1 cellular context compared by ENCODE assay signal in genomic region chr11:62432695-62433094, GRCh38.
TF ChIP-seq lines count a peak whose summit lies in the region.

No MANE protein-coding gene starts in this region.

TF ChIP-seq in GM23338, 12 proteins besides CTCF, POLR2A, EP300 and RAD21 (continued from another document):
- TF ChIP-seq ZNF462 (CRISPR knock-in tag; IDR thresholded peaks at IDR 0.05) (no peak), EZH2 (IDR thresholded peaks at IDR 0.05; ENCODE audit: low read depth, unreplicated experiment) (no peak), ZNF331 (CRISPR knock-in tag; IDR thresholded peaks at IDR 0.05; ENCODE audit: low read depth) (no peak), NANOG (IDR thresholded peaks at IDR 0.05; ENCODE audit: borderline replicate concordance) (no peak), REST (IDR thresholded peaks at IDR 0.05; ENCODE audit: unreplicated experiment) (no peak), POLR2AphosphoS5 (IDR thresholded peaks at IDR 0.05; ENCODE audit: low read depth) (no peak), ETS1 (IDR thresholded peaks at IDR 0.05) (no peak), EZH2phosphoT487 (IDR thresholded peaks at IDR 0.05; ENCODE audit: unreplicated experiment) (no peak), ZNF114 (CRISPR knock-in tag; IDR thresholded peaks at IDR 0.05) (no peak), JUNB (IDR thresholded peaks at IDR 0.05; ENCODE audit: unreplicated experiment) (no peak), CREB1 (CRISPR knock-in tag; IDR thresholded peaks at IDR 0.05; ENCODE audit: low read depth) (no peak)
